Comparison of ENCODE assay signal across 11 cellular contexts in genomic region chr16:3098459-3099394, GRCh38. TPM values are rescaled to one million over a fixed set of nuclear protein-coding genes. Genes with fewer than 3 reads are reported as not detected.
DNase-seq lines count a peak whose midpoint lies in the region; ATAC-seq, FAIRE-seq and TF ChIP-seq lines count a peak whose summit lies in the region.
"Had no signal": no experiment of that assay in that cellular context is flagged by ENCODE, and none has a peak within 500 bp of the region (broad histone marks: within the 10 kb centered on the region; RNA-seq: fewer than 3 reads in every experiment).

ZSCAN10 (minus strand) TSS chr16:3099294; CDS start chr16:3092937, 6,357 bp downstream.

- no peaks in the 10 kb centered on the region for H3K36me3 Mint-ChIP-seq in astrocyte (ENCODE audit: low read depth, unreplicated experiment)

- peaks cover 22% of the 10 kb centered on the region for H3K27me3 Mint-ChIP-seq in astrocyte (ENCODE audit: low read depth, unreplicated experiment)

- H4K20me1 ChIP-seq in astrocyte (ENCODE audit: insufficient read depth, low read length) (no peaks in the 10 kb centered on the region), HepG2 (ENCODE audit: insufficient read depth, low read length) (no peaks in the 10 kb centered on the region)

- CTCF ChIA-PET in HepG2 (lab: Yijun Ruan, JAX; ENCODE audit: low intra/inter-chr PET ratio, low total read pairs), result no interaction called here

- TF ChIP-seq CTCF in cardiac muscle cell (IDR thresholded peaks at IDR 0.05; ENCODE audit: low read depth, low read length) (no peak), astrocyte (IDR thresholded peaks at IDR 0.05; ENCODE audit: insufficient read depth, low read depth, low read length) (no peak), HepG2 (CRISPR knock-in tag; IDR thresholded peaks at IDR 0.05) (no peak), upper lobe of left lung (IDR thresholded peaks at IDR 0.05) (no peak)

- ATAC-seq in left cardiac atrium (no peak), HepG2 (no peak), upper lobe of left lung (ENCODE audit: low FRiP score in 2 of 2) (no peak), GM19452 (IDR thresholded peaks at IDR 0.05; ENCODE audit: unreplicated experiment) (no peak)

- H3K27ac Mint-ChIP-seq in astrocyte (ENCODE audit: unreplicated experiment), result peak within 1 kb of the TSS; percentile 5

- no peak for FAIRE-seq in astrocyte (lab: Jason Lieb, UNC)
- FAIRE-seq in HepG2 (lab: Jason Lieb, UNC), result no peak

- WGBS in HepG2 (ENCODE audit: low lambda C conversion rate), result 51% methylated on average over 10 of the region's 21 CpGs
- 58 to 60% methylated on average over 12 to 21 of the region's 21 CpGs for WGBS in upper lobe of left lung, 2 donors

- DNase-seq in cardiac muscle cell (ENCODE audit: low read depth in 1 of 2, low spot score in 1 of 2), result no peak
- DNase-seq in left cardiac atrium, result no peak
- no peak for DNase-seq in astrocyte (ENCODE audit: low read depth)
- no peak for DNase-seq in HepG2 (ENCODE audit: low spot score)
- no peak for DNase-seq in upper lobe of left lung
- DNase-seq in activated effector memory CD4-positive, alpha-beta T cell treated with Interleukin-2 at 50 U/mL for 16 hours, result no peak
- DNase-seq in ureter (ENCODE audit: low spot score), result no peak
- DNase-seq: cortex of kidney, DMS79 treated with DMSO at 0.1 percent for 48 hours had no signal

- H3K9me3 ChIP-seq in cardiac muscle cell (ENCODE audit: low read depth), result no peaks in the 10 kb centered on the region
- H3K9me3 ChIP-seq in astrocyte (ENCODE audit: insufficient read depth, low read depth, low read length), result no peaks in the 10 kb centered on the region
- H3K9me3 ChIP-seq in HepG2 (ENCODE audit: low read length), result no peaks in the 10 kb centered on the region
- H3K9me3 ChIP-seq in upper lobe of left lung, result no peaks in the 10 kb centered on the region

- TF ChIP-seq POLR2A in HepG2 (IDR thresholded peaks at IDR 0.05; ENCODE audit: insufficient read depth in 1 of 2, low read depth in 2 of 2, low read length in 2 of 2) (no peak), upper lobe of left lung (IDR thresholded peaks at IDR 0.05) (no peak)

- intact Hi-C loops in left cardiac atrium (cut with DNase I), result no loop called here
- intact Hi-C loops in HepG2 (cut with micrococcal nuclease; ENCODE audit: unreplicated experiment), result loop anchor here (5.0 kb wide), 1 partner anchor 34 kb away; no protein-coding TSS in a partner anchor

- TF ChIP-seq EP300 in HepG2 (IDR thresholded peaks at IDR 0.05; ENCODE audit: low read depth in 2 of 2, low read length in 2 of 2), result no peak
- TF ChIP-seq EP300 in HepG2 (CRISPR knock-in tag; IDR thresholded peaks at IDR 0.05; ENCODE audit: borderline replicate concordance), result no peak
- TF ChIP-seq EP300 in upper lobe of left lung (IDR thresholded peaks at IDR 0.05), result no peak

- H3K4me3 Mint-ChIP-seq in astrocyte (ENCODE audit: unreplicated experiment), result peak within 1 kb of the TSS; percentile 60

- peak within 1 kb of the TSS; percentile 73 for H2AFZ ChIP-seq in astrocyte (ENCODE audit: low read depth, low read length)
- H2AFZ ChIP-seq in HepG2 (ENCODE audit: low read length), result peak within 1 kb of the TSS; percentile 87

- BruUV-seq in HepG2 (replicated peaks; lab: Mats Ljungman, UMichigan), result no TSS peak

- peaks cover 5% of the 10 kb centered on the region for H3K4me1 Mint-ChIP-seq in astrocyte (ENCODE audit: low read depth, unreplicated experiment)

- H3K4me3 ChIP-seq in cardiac muscle cell (peak within 1 kb of the TSS; percentile 15), astrocyte (ENCODE audit: insufficient read depth, low read depth, low read length) (no peak within 1 kb of the TSS), HepG2 (replicated peaks in 1 of 3; ENCODE audit: insufficient read depth in 1 of 3, low read depth in 2 of 3, low read length in 3 of 3) (peak within 1 kb of the TSS in 2 of 3 experiments; percentile 5 to 62; a peak in 2 of 6 replicates), upper lobe of left lung (peak within 1 kb of the TSS in 3 of 4 donors; percentile 18 to 39 (median 31))

- POLR2A ChIA-PET in HepG2 (lab: Yijun Ruan, JAX), result interaction anchor here (0.7 to 3.3 kb wide), 10 partner anchors 8 to 1918 kb away, joined by 3 to 17 read pairs (median 6); partner anchors contain the start of genes IL32 and ZNF213

- no peaks in the 10 kb centered on the region for H3K79me2 ChIP-seq in astrocyte (ENCODE audit: insufficient read depth, low read length)
- no peaks in the 10 kb centered on the region for H3K79me2 ChIP-seq in HepG2 (ENCODE audit: insufficient read depth, low read length)

- H3K27me3 ChIP-seq in cardiac muscle cell, result peaks cover 18% of the 10 kb centered on the region
- peaks cover 14% of the 10 kb centered on the region for H3K27me3 ChIP-seq in astrocyte (ENCODE audit: insufficient read depth, low read length)
- peaks cover 0 to 13% of the 10 kb centered on the region in 2 experiments; a peak in 2 of 5 replicates for H3K27me3 ChIP-seq in HepG2 (ENCODE audit: control insufficient read depth in 1 of 2, insufficient read depth in 2 of 2, low read length in 2 of 2)
- H3K27me3 ChIP-seq in upper lobe of left lung, result no peaks in the 10 kb centered on the region

- H3K27ac ChIP-seq in cardiac muscle cell (no peak within 1 kb of the TSS), astrocyte (ENCODE audit: low read depth, low read length) (no peak within 1 kb of the TSS), HepG2 (ENCODE audit: extremely low read length, insufficient read depth, low read length) (no peak within 1 kb of the TSS), upper lobe of left lung (peak within 1 kb of the TSS in 3 of 4 donors; percentile 12 to 57 (median 54))

- in situ Hi-C loops in HepG2 (cut with HindIII; ENCODE audit: extremely low pct_ligation_motif_present, low pct_unique_long_range_greater_than_20kb), result no loop called here

- H3K36me3 ChIP-seq in cardiac muscle cell (no peaks in the 10 kb centered on the region), astrocyte (ENCODE audit: insufficient read depth, low read length) (no peaks in the 10 kb centered on the region), HepG2 (replicated peaks in 1 of 2; ENCODE audit: control insufficient read depth in 1 of 2, insufficient read depth in 2 of 2, low read length in 2 of 2) (no peaks in the 10 kb centered on the region), upper lobe of left lung (no peaks in the 10 kb centered on the region)

- H3K9me3 Mint-ChIP-seq in astrocyte (ENCODE audit: unreplicated experiment), result peaks cover 5% of the 10 kb centered on the region

- peak within 1 kb of the TSS; percentile 76 for H3K4me2 ChIP-seq in astrocyte (ENCODE audit: low read length)
- peak within 1 kb of the TSS; percentile 86 for H3K4me2 ChIP-seq in HepG2 (ENCODE audit: low read depth, low read length)

- H3K4me1 ChIP-seq in cardiac muscle cell (ENCODE audit: low read depth) (peaks cover 5% of the 10 kb centered on the region), astrocyte (ENCODE audit: insufficient read depth, low read length) (peaks cover 6% of the 10 kb centered on the region), HepG2 (ENCODE audit: insufficient read depth, low read length) (peaks cover 54% of the 10 kb centered on the region), upper lobe of left lung (peaks cover 23 to 40% (median 34%) of the 10 kb centered on the region in 4 donors)

- TF ChIP-seq RAD21 in HepG2 (CRISPR knock-in tag; IDR thresholded peaks at IDR 0.05), result no peak

- H3K9ac ChIP-seq in astrocyte (ENCODE audit: low read length) (no peak within 1 kb of the TSS), HepG2 (ENCODE audit: insufficient read depth, low read depth, low read length) (0 out of 2 replicates have a peak within 1 kb of the TSS, but pooled peaks have one; percentile 23)

TF ChIP-seq in HepG2, 621 proteins besides CTCF, POLR2A, EP300 and RAD21 (continues in another document):
- TF ChIP-seq CC2D1A (CRISPR knock-in tag; IDR thresholded peaks at IDR 0.05) (no peak), ZNF282 (IDR thresholded peaks at IDR 0.05; ENCODE audit: partially characterized antibody) (no peak), THAP7 (CRISPR knock-in tag; IDR thresholded peaks at IDR 0.05) (no peak), ZNF143 (CRISPR knock-in tag; IDR thresholded peaks at IDR 0.05) (no peak)

RNA-seq across cellular contexts. Expression of gene ZSCAN10, which starts in this region (rescaled TPM):
- total RNA-seq in cardiac muscle cell, result 0.42 and 0.78 TPM in 2 replicates
- polyA plus RNA-seq in cardiac muscle cell, result 0.74 TPM in 1 of 2 replicates, not detected in the other
- not detected for total RNA-seq in left cardiac atrium
- total RNA-seq in astrocyte, result 0.22 and 0.25 TPM in 2 replicates
- not detected in 2 replicates for total RNA-seq in HepG2 (2016; rRNA removed; fragmentation: Illumina TruSeq; extraction: Trizol)
- total RNA-seq in HepG2 (2016; cell fraction: cytosol; rRNA removed; fragmentation: Illumina TruSeq; extraction: Trizol; ENCODE audit: low read depth), result not detected in 2 replicates
- total RNA-seq in HepG2 (2016; cell fraction: insoluble cytoplasmic fraction; rRNA removed; fragmentation: Illumina TruSeq; extraction: Trizol), result 0.06 TPM in 1 of 2 replicates, not detected in the other
- total RNA-seq in HepG2 (2016; cell fraction: membrane; rRNA removed; fragmentation: Illumina TruSeq; extraction: Trizol), result not detected in 2 replicates
- total RNA-seq in HepG2 (2016; cell fraction: nucleus; rRNA removed; fragmentation: Illumina TruSeq; extraction: Trizol), result 0.16 TPM in 1 of 2 replicates, not detected in the other
- polyA plus RNA-seq in HepG2 (2011; rRNA removed), result not detected in 2 replicates
- 0.04 TPM in 1 of 2 replicates, not detected in the other for polyA plus RNA-seq in HepG2 (2011; cell fraction: cytosol; rRNA removed)
- 0.31 and 0.82 TPM in 2 replicates for polyA plus RNA-seq in HepG2 (2011; cell fraction: nucleus; rRNA removed)
- 0.11 and 0.17 TPM in 2 replicates for polyA plus RNA-seq in HepG2 (2012)
- polyA plus RNA-seq in HepG2 (2016; cell fraction: cytosol; fragmentation: Illumina TruSeq; extraction: Trizol; ENCODE audit: low read depth), result not detected in 2 replicates
- polyA plus RNA-seq in HepG2 (2016; cell fraction: insoluble cytoplasmic fraction; fragmentation: Illumina TruSeq; extraction: Trizol; ENCODE audit: low read depth), result 0.16 TPM in 1 of 2 replicates, not detected in the other
- polyA plus RNA-seq in HepG2 (2016; cell fraction: membrane; fragmentation: Illumina TruSeq; extraction: Trizol; ENCODE audit: low read depth), result not detected in 2 replicates
- not detected in 2 replicates for polyA plus RNA-seq in HepG2 (2016; cell fraction: nucleus; fragmentation: Illumina TruSeq; extraction: Trizol; ENCODE audit: insufficient read depth, low read depth)
- polyA minus RNA-seq in HepG2 (2011; rRNA and poly(A)+ RNA removed; ENCODE audit: low replicate concordance), result not detected in 2 replicates
- not detected in 2 replicates for polyA minus RNA-seq in HepG2 (2011; cell fraction: cytosol; rRNA and poly(A)+ RNA removed)
- not detected in 2 replicates for polyA minus RNA-seq in HepG2 (2011; cell fraction: nucleus; rRNA and poly(A)+ RNA removed)
- 1 to 10 TPM in 1 of 6 donors, under 1 TPM in 3, not detected in 2; 0.17 to 1.0 (median 0.28) TPM for total RNA-seq in upper lobe of left lung
- not detected for total RNA-seq in ureter
- total RNA-seq: LHCN-M2 had no signal

Comparison
In these comparisons a context has a peak if more than half of its experiments do, and no peak if none do; other contexts are left out.
1. H3K27ac ChIP-seq: peak in upper lobe of left lung (3 of 4); none in cardiac muscle cell (single experiment), astrocyte (single experiment) and HepG2 (single experiment).